ENCODE assay signal across 26 cellular contexts in genomic region chr1:38763106-38763505, GRCh38.
"Had no signal": no experiment of that assay in that cellular context is flagged by ENCODE, and none has a peak within 500 bp of the region (broad histone marks: within the 10 kb centered on the region; RNA-seq: fewer than 3 reads in every experiment).

No MANE protein-coding gene starts in this region.

- H3K9me3 ChIP-seq: neutrophil, pancreas, prostate gland, right lobe of liver, sigmoid colon, stomach, thoracic aorta, thyroid gland, tibial nerve, upper lobe of left lung, vagina had no signal

- H3K4me1 ChIP-seq: neural progenitor cell, pancreas, prostate gland, right lobe of liver, sigmoid colon, stomach, thyroid gland, tibial nerve, upper lobe of left lung, vagina had no signal

- H3K9ac ChIP-seq: neural progenitor cell had no signal

- H2AFZ ChIP-seq: neural progenitor cell had no signal

- DNase-seq: naive thymus-derived CD4-positive, alpha-beta T cell; natural killer cell; nucleus accumbens; pancreas; right cardiac atrium; right lobe of liver; sigmoid colon; small intestine; stimulated activated CD4-positive, alpha-beta T cell treated with anti-CD3 and anti-CD28 coated beads, Interleukin-15, amount 100 ng/mL, for 24 hours; stimulated activated CD4-positive, alpha-beta T cell treated with anti-CD3 and anti-CD28 coated beads, Interleukin-2, amount 100 ng/mL, for 24 hours; stimulated activated CD4-positive, alpha-beta T cell treated with anti-CD3 and anti-CD28 coated beads, Interleukin-2, amount 100 ng/mL, for 48 hours; stimulated activated CD4-positive, alpha-beta T cell treated with anti-CD3 and anti-CD28 coated beads, Interleukin-4, amount 100 ng/mL, for 24 hours; stimulated activated naive B cell treated with anti-CD40 and anti-IgM and Interleukin-4, amounts not matched to agents 10 μg/mL and 1 μg/mL and 100 μg/mL, for 72 hours; stimulated activated naive CD4-positive, alpha-beta T cell treated with Interleukin-2 at 50 U/mL for 16 hours; stomach; thyroid gland; trophoblast cell; upper lobe of left lung had no signal

- H3K4me2 ChIP-seq: neural progenitor cell had no signal

- H3K27ac ChIP-seq: neural progenitor cell, neutrophil, pancreas, prostate gland, right lobe of liver, sigmoid colon, stomach, thoracic aorta, thyroid gland, tibial nerve, upper lobe of left lung, vagina had no signal

- FAIRE-seq: pancreas, small intestine, urothelium cell line had no signal

- H3K4me3 ChIP-seq: neural progenitor cell, pancreas, prostate gland, right lobe of liver, sigmoid colon, stomach, thoracic aorta, thyroid gland, tibial nerve, upper lobe of left lung, vagina had no signal

- ATAC-seq: naive thymus-derived CD4-positive, alpha-beta T cell; natural killer cell; pancreas; right cardiac atrium; right lobe of liver; stimulated activated effector memory CD8-positive, alpha-beta T cell treated with anti-CD3 and anti-CD28 coated beads, Interleukin-12 subunit alpha, Interleukin-12 subunit beta, amount 100 ng/mL, for 72 hours; stimulated activated naive B cell treated with anti-CD40 and anti-IgM and Interleukin-4, amounts not matched to agents 10 μg/mL and 1 μg/mL and 100 μg/mL, for 72 hours had no signal

- H3K27me3 ChIP-seq: neural progenitor cell, right lobe of liver, thyroid gland, upper lobe of left lung, vagina had no signal

- H3K36me3 ChIP-seq: neural progenitor cell, neutrophil, pancreas, prostate gland, right lobe of liver, sigmoid colon, stomach, thoracic aorta, thyroid gland, tibial nerve, upper lobe of left lung, vagina had no signal
